In genomic region chr4:25161599-25161960, GRCh38 we compare ENCODE assay signal across 8 cellular contexts. TPM values are rescaled to one million over a fixed set of nuclear protein-coding genes. Genes with fewer than 3 reads are reported as not detected.
DNase-seq lines count a peak whose midpoint lies in the region; ATAC-seq, FAIRE-seq and TF ChIP-seq lines count a peak whose summit lies in the region.

No MANE protein-coding gene starts in this region.

- POLR2A ChIA-PET in HepG2 (lab: Yijun Ruan, JAX) = interaction anchor here (1.0 to 3.7 kb wide), 4 partner anchors 11 to 151 kb away, joined by 3 to 30 read pairs (median 16); partner anchors contain the start of genes PI4K2B and ZCCHC4

- in situ Hi-C loops in HepG2 (cut with HindIII; ENCODE audit: extremely low pct_ligation_motif_present, low pct_unique_long_range_greater_than_20kb) = no loop called here

- FAIRE-seq in HepG2 (lab: Jason Lieb, UNC) = no peak

- peaks cover 11% of the 10 kb centered on the region for H3K36me3 Mint-ChIP-seq in activated naive CD4-positive, alpha-beta T cell treated with anti-CD3 and anti-CD28 coated beads, Interleukin-2, amount 50 U/mL, for 24 hours
- H3K36me3 Mint-ChIP-seq in activated naive CD4-positive, alpha-beta T cell treated with anti-CD3 and anti-CD28 coated beads, Interleukin-2, amount 50 U/mL, for 72 hours = peaks cover 13 to 42% of the 10 kb centered on the region in 2 donors

- peaks cover 38% of the 10 kb centered on the region for H3K79me2 ChIP-seq in HepG2 (ENCODE audit: insufficient read depth, low read length)

- H3K4me3 ChIP-seq in HepG2 (replicated peaks in 1 of 3; ENCODE audit: insufficient read depth in 1 of 3, low read depth in 2 of 3, low read length in 3 of 3) (peak overlapping the region; percentile 70 to 84 (median 79)), upper lobe of right lung (peak overlapping the region; percentile 96)

- no peak for TF ChIP-seq POLR2A in HepG2 (IDR thresholded peaks at IDR 0.05; ENCODE audit: insufficient read depth in 1 of 2, low read depth in 2 of 2, low read length in 2 of 2)

- H3K27ac ChIP-seq in HepG2 (ENCODE audit: extremely low read length, insufficient read depth, low read length) (peak overlapping the region; percentile 99), upper lobe of right lung (peak overlapping the region; percentile 98)

- no peaks in the 10 kb centered on the region for H3K27me3 Mint-ChIP-seq in activated naive CD4-positive, alpha-beta T cell treated with anti-CD3 and anti-CD28 coated beads, Interleukin-2, amount 50 U/mL, for 24 hours

- H4K20me1 ChIP-seq in HepG2 (ENCODE audit: insufficient read depth, low read length) = no peaks in the 10 kb centered on the region

- H3K9ac ChIP-seq in HepG2 (ENCODE audit: insufficient read depth, low read depth, low read length) = peak overlapping the region; percentile 96

- no peak overlapping the region for H2AFZ ChIP-seq in HepG2 (ENCODE audit: low read length)

- peaks cover 52% of the 10 kb centered on the region for H3K4me1 Mint-ChIP-seq in activated naive CD4-positive, alpha-beta T cell treated with anti-CD3 and anti-CD28 coated beads, Interleukin-2, amount 50 U/mL, for 24 hours

- H3K9me3 Mint-ChIP-seq in activated naive CD4-positive, alpha-beta T cell treated with anti-CD3 and anti-CD28 coated beads, Interleukin-2, amount 50 U/mL, for 24 hours = peaks cover 4% of the 10 kb centered on the region
- H3K9me3 Mint-ChIP-seq in activated naive CD4-positive, alpha-beta T cell treated with anti-CD3 and anti-CD28 coated beads, Interleukin-2, amount 50 U/mL, for 72 hours = no peaks in the 10 kb centered on the region

- CTCF ChIA-PET in HepG2 (lab: Yijun Ruan, JAX; ENCODE audit: low intra/inter-chr PET ratio, low total read pairs) = no interaction called here

- 3% methylated on average over 2 of the region's 2 CpGs for WGBS in HepG2 (ENCODE audit: low lambda C conversion rate)

- H3K4me2 ChIP-seq in HepG2 (ENCODE audit: low read depth, low read length) = peak overlapping the region; percentile 82

- ATAC-seq in activated naive CD4-positive, alpha-beta T cell treated with anti-CD3 and anti-CD28 coated beads, Interleukin-2, amount 50 U/mL, for 72 hours = no peak
- ATAC-seq in HepG2 = no peak
- ATAC-seq in upper lobe of right lung = no peak
- ATAC-seq in left lobe of liver = no peak
- no peak for ATAC-seq in GM18873 (IDR thresholded peaks at IDR 0.05; ENCODE audit: low FRiP score, unreplicated experiment)

- H3K27me3 ChIP-seq in HepG2 (ENCODE audit: control insufficient read depth in 1 of 2, insufficient read depth in 2 of 2, low read length in 2 of 2) = no peaks in the 10 kb centered on the region; a peak in 1 of 5 replicates
- no peaks in the 10 kb centered on the region for H3K27me3 ChIP-seq in upper lobe of right lung

- intact Hi-C loops in HepG2 (cut with micrococcal nuclease; ENCODE audit: unreplicated experiment) = loop anchor here (5.0 kb wide), 2 partner anchors 71 to 206 kb away; partner anchors contain the start of gene PI4K2B
- intact Hi-C loops in upper lobe of right lung (cut with DNase I) = no loop called here

- no TSS peak for BruUV-seq in HepG2 (replicated peaks; lab: Mats Ljungman, UMichigan)

- no peak for DNase-seq in activated naive CD4-positive, alpha-beta T cell (lab: John Stamatoyannopoulos, UW)
- no peak for DNase-seq in activated naive CD4-positive, alpha-beta T cell treated with anti-CD3 and anti-CD28 coated beads, Interleukin-2, amount 50 U/mL, for 72 hours (ENCODE audit: low spot score in 2 of 2)
- DNase-seq in HepG2 (ENCODE audit: low spot score) (no peak), upper lobe of right lung (no peak), mucosa of gallbladder (ENCODE audit: low spot score) (no peak), left lobe of liver (ENCODE audit: low spot score) (no peak)

- H3K36me3 ChIP-seq in HepG2 (replicated peaks in 1 of 2; ENCODE audit: control insufficient read depth in 1 of 2, insufficient read depth in 2 of 2, low read length in 2 of 2) (peaks cover 1 to 7% of the 10 kb centered on the region in 2 experiments; a peak in 2 of 5 replicates), upper lobe of right lung (no peaks in the 10 kb centered on the region)

- H3K4me3 Mint-ChIP-seq in activated naive CD4-positive, alpha-beta T cell treated with anti-CD3 and anti-CD28 coated beads, Interleukin-2, amount 50 U/mL, for 24 hours = peak overlapping the region; percentile 87

- H3K9me3 ChIP-seq in HepG2 (ENCODE audit: low read length) = no peaks in the 10 kb centered on the region
- H3K9me3 ChIP-seq in upper lobe of right lung = no peaks in the 10 kb centered on the region

- TF ChIP-seq CTCF in HepG2 (CRISPR knock-in tag; IDR thresholded peaks at IDR 0.05) (no peak), upper lobe of right lung (IDR thresholded peaks at IDR 0.05) (no peak)

- TF ChIP-seq EP300 in HepG2 (IDR thresholded peaks at IDR 0.05; ENCODE audit: low read depth in 2 of 2, low read length in 2 of 2) (no peak), HepG2 (CRISPR knock-in tag; IDR thresholded peaks at IDR 0.05; ENCODE audit: borderline replicate concordance) (no peak)

- H3K4me1 ChIP-seq in HepG2 (ENCODE audit: insufficient read depth, low read length) = peaks cover 46% of the 10 kb centered on the region
- H3K4me1 ChIP-seq in upper lobe of right lung = peaks cover 24% of the 10 kb centered on the region

- peak overlapping the region; percentile 99 for H3K27ac Mint-ChIP-seq in activated naive CD4-positive, alpha-beta T cell treated with anti-CD3 and anti-CD28 coated beads, Interleukin-2, amount 50 U/mL, for 24 hours
- peak overlapping the region; percentile 99 to 100 for H3K27ac Mint-ChIP-seq in activated naive CD4-positive, alpha-beta T cell treated with anti-CD3 and anti-CD28 coated beads, Interleukin-2, amount 50 U/mL, for 72 hours

- TF ChIP-seq RAD21 in HepG2 (CRISPR knock-in tag; IDR thresholded peaks at IDR 0.05) = no peak

TF ChIP-seq in HepG2, 621 proteins besides CTCF, POLR2A, EP300 and RAD21:
- TF ChIP-seq ONECUT2 (CRISPR knock-in tag; IDR thresholded peaks at IDR 0.05) = 0 out of 2 replicates have a peak, but pooled peaks have one; percentile 4
- TF ChIP-seq HMGXB3 (CRISPR knock-in tag; IDR thresholded peaks at IDR 0.05; ENCODE audit: borderline replicate concordance) = 0 out of 2 replicates have a peak, but pooled peaks have one; percentile 48
- TF ChIP-seq MIER3 (CRISPR knock-in tag; IDR thresholded peaks at IDR 0.05; ENCODE audit: borderline replicate concordance) = no peak

RNA-seq across cellular contexts. Expression of gene SEPSECS, which starts 1.3 kb away (rescaled TPM):
- total RNA-seq in activated naive CD4-positive, alpha-beta T cell treated with anti-CD3 and anti-CD28 coated beads, Interleukin-2, amount 50 U/mL, for 72 hours = 10 to 100 TPM; 10.9 to 17.3 TPM
- total RNA-seq in HepG2 (2016; rRNA removed; fragmentation: Illumina TruSeq; extraction: Trizol) (14.3 and 17.1 TPM in 2 replicates), upper lobe of right lung (8.5 TPM), mucosa of gallbladder (17.2 TPM), left lobe of liver (24.9 TPM)
- total RNA-seq in HepG2 (2016; cell fraction: cytosol; rRNA removed; fragmentation: Illumina TruSeq; extraction: Trizol; ENCODE audit: low read depth) = 33.7 and 40.0 TPM in 2 replicates
- 13.3 and 16.6 TPM in 2 replicates for total RNA-seq in HepG2 (2016; cell fraction: insoluble cytoplasmic fraction; rRNA removed; fragmentation: Illumina TruSeq; extraction: Trizol)
- total RNA-seq in HepG2 (2016; cell fraction: membrane; rRNA removed; fragmentation: Illumina TruSeq; extraction: Trizol) = 18.7 and 20.0 TPM in 2 replicates
- 20.9 and 21.1 TPM in 2 replicates for total RNA-seq in HepG2 (2016; cell fraction: nucleus; rRNA removed; fragmentation: Illumina TruSeq; extraction: Trizol)
- polyA plus RNA-seq in HepG2 (2011; rRNA removed) = 8.2 and 9.4 TPM in 2 replicates
- 3.3 and 4.8 TPM in 2 replicates for polyA plus RNA-seq in HepG2 (2011; cell fraction: cytosol; rRNA removed)
- polyA plus RNA-seq in HepG2 (2011; cell fraction: nucleus; rRNA removed) = 8.3 and 10.6 TPM in 2 replicates
- polyA plus RNA-seq in HepG2 (2012) = 10.0 and 14.1 TPM in 2 replicates
- 0.59 and 0.72 TPM in 2 replicates for polyA plus RNA-seq in HepG2 (2016; cell fraction: cytosol; fragmentation: Illumina TruSeq; extraction: Trizol; ENCODE audit: low read depth)
- polyA plus RNA-seq in HepG2 (2016; cell fraction: insoluble cytoplasmic fraction; fragmentation: Illumina TruSeq; extraction: Trizol; ENCODE audit: low read depth) = 7.3 and 8.6 TPM in 2 replicates
- 1.5 and 1.7 TPM in 2 replicates for polyA plus RNA-seq in HepG2 (2016; cell fraction: membrane; fragmentation: Illumina TruSeq; extraction: Trizol; ENCODE audit: low read depth)
- 14.0 and 14.4 TPM in 2 replicates for polyA plus RNA-seq in HepG2 (2016; cell fraction: nucleus; fragmentation: Illumina TruSeq; extraction: Trizol; ENCODE audit: insufficient read depth, low read depth)
- 4.3 and 5.5 TPM in 2 replicates for polyA minus RNA-seq in HepG2 (2011; rRNA and poly(A)+ RNA removed; ENCODE audit: low replicate concordance)
- polyA minus RNA-seq in HepG2 (2011; cell fraction: cytosol; rRNA and poly(A)+ RNA removed) = 9.5 and 17.6 TPM in 2 replicates
- polyA minus RNA-seq in HepG2 (2011; cell fraction: nucleus; rRNA and poly(A)+ RNA removed) = 60.2 and 61.7 TPM in 2 replicates
